Comparison of ENCODE assay signal across 1 cellular context in the genomic region with DNA sequence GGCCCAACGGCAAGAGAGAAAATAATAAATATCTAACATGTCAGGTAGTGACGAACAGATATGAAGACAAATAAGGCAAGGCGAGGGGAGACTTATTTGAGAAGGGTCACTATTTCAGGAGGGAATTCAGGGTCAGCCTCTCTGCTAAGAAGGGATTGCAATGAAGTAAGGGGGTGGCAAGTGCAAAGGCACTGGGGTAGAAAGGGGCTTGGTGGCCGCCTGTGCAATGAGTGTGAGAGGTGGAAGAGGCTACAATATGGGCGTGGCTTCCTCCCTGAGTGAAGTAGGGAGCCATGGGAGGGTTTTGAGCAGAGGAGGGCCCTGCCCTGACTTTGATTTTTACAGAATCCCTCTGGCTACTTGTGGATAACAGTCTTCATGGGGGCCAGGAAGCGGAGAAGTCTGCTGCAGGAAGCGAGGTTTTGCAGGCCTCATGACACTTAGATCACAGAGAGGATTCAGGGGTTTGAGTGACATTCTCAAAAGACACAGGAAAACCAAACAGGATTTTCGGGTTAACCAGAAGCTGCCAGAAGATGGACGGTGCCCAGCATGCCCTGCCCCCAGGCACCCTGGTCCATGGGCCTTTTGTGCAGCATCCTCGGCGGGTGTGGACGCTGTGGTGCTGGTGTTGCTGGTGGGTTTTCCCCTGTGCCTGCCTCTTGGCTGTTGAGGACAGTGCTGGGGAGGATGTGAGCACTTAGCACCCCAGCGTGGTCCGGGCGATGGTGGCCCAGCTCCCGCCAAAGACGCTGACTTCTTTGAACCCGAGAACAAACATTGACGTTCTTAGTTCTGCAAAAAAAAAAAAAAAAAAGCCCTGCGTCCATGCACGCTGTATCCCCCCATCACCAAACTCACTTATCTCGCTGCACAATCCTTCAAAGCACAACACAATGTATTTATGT.
TF ChIP-seq lines count a peak whose summit lies in the region.

No MANE protein-coding gene starts in this region.

TF ChIP-seq in HepG2, 621 proteins besides CTCF, POLR2A, EP300 and RAD21 (continued from another document):
- TF ChIP-seq ZFP37 (CRISPR knock-in tag; IDR thresholded peaks at IDR 0.05; ENCODE audit: borderline replicate concordance) (no peak), ZNF646 (CRISPR knock-in tag; IDR thresholded peaks at IDR 0.05) (0 out of 2 replicates have a peak, but pooled peaks have one; percentile 21), ADNP (CRISPR knock-in tag; IDR thresholded peaks at IDR 0.05) (peak; percentile 58; the same call in 1 of the 2 replicates), MTA1 (CRISPR knock-in tag; IDR thresholded peaks at IDR 0.05; ENCODE audit: borderline replicate concordance) (peak; percentile 51; the same call in 1 of the 2 replicates), ZSCAN31 (CRISPR knock-in tag; IDR thresholded peaks at IDR 0.05; ENCODE audit: low read depth) (0 out of 2 replicates have a peak, but pooled peaks have one; percentile 27), ZNF18 (CRISPR knock-in tag; IDR thresholded peaks at IDR 0.05; ENCODE audit: insufficient replicate concordance) (no peak), RCOR2 (CRISPR knock-in tag; IDR thresholded peaks at IDR 0.05) (peak; percentile 65; the same call in 1 of the 2 replicates), ZMYM3 (CRISPR knock-in tag; IDR thresholded peaks at IDR 0.05) (peak; percentile 96), ZBTB33 (CRISPR knock-in tag; IDR thresholded peaks at IDR 0.05) (peak; percentile 34), CHD4 (IDR thresholded peaks at IDR 0.05; ENCODE audit: borderline replicate concordance, low read length) (peak; percentile 82; the same call in 1 of the 2 replicates), TEAD3 (CRISPR knock-in tag; optimal IDR thresholded peaks at IDR 0.05; ENCODE audit: borderline replicate concordance) (no peak), ZNF768 (CRISPR knock-in tag; IDR thresholded peaks at IDR 0.05) (peak; percentile 45; the same call in 1 of the 2 replicates)
- TF ChIP-seq, protein P1, sequence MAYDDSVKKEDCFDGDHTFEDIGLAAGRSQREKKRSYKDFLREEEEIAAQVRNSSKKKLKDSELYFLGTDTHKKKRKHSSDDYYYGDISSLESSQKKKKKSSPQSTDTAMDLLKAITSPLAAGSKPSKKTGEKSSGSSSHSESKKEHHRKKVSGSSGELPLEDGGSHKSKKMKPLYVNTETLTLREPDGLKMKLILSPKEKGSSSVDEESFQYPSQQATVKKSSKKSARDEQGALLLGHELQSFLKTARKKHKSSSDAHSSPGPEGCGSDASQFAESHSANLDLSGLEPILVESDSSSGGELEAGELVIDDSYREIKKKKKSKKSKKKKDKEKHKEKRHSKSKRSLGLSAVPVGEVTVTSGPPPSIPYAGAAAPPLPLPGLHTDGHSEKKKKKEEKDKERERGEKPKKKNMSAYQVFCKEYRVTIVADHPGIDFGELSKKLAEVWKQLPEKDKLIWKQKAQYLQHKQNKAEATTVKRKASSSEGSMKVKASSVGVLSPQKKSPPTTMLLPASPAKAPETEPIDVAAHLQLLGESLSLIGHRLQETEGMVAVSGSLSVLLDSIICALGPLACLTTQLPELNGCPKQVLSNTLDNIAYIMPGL (CRISPR knock-in tag; IDR thresholded peaks at IDR 0.05; ENCODE audit: borderline replicate concordance in 1 of 2, low read depth in 1 of 2) = 0 out of 4 replicates have a peak, but pooled peaks of 1 of the 2 experiments have one; percentile 7
